Comparison of ENCODE assay signal across 8 cellular contexts in the genomic region with DNA sequence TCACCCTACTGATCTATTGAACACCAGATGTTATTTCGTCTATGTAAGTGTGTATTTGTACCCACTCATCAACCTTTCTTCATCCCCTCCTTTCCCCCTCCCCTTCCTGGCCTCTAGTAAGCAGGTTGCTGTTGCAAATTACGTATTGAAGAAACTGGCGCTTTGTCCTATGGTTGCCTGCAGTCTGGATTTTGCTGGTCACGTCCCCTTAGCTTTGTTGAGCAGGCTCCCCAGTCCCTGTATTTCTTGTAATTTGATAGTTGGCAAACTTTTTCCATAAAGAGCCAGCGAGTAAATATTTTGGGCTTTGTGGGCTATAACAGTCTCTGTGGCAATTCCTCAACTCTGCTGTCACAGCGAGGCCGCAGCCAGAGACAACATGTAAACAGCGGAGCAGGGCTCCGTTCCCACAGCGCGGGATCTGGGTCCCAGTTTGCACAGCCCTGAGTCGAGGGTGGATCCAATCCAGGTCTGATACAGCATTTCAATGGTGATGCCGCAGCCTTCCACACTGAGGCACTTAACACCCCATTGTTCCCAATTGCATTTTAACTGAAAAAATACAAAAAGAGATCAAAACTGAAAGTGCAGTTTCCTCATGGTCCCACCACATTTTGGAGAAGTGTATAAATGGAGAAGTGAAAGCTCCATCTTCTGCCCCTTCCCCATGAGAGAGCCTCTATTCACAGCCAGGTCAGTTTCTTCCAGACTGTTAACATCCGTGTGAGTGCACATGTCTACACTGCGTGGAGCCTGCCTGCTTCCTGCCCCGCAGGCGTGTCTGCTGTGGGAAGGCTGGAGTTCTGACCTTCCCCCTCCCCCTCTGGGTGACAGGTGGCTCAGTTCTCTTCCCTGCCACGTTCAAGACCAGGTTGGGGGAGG.
A peak's percentile ranks its signal among the peaks of the same experiment; 100 is the strongest.
DNase-seq lines count a peak whose midpoint lies in the region; TF ChIP-seq lines count a peak whose summit lies in the region.

No MANE protein-coding gene starts in this region.

- TF ChIP-seq CTCF in AG09309 (IDR thresholded peaks at IDR 0.05; ENCODE audit: control insufficient read depth, insufficient read depth, low read depth, low read length, missing control alignments): no peak

- no peak for DNase-seq in AG09309 (ENCODE audit: low read depth)
- DNase-seq in GM19238 (ENCODE audit: insufficient read length, low spot score): peak; percentile 39
- peak; percentile 95 for DNase-seq in RPMI8226
- DNase-seq in globus pallidus (ENCODE audit: low spot score): peak; percentile 67
- DNase-seq in posterior vena cava (ENCODE audit: low spot score): peak; percentile 80
- DNase-seq in effector CD4-positive, alpha-beta T cell: no peak
- no peak for DNase-seq in HT-29 (ENCODE audit: low spot score)
- no peak for DNase-seq in activated naive CD4-positive, alpha-beta T cell (lab: John Stamatoyannopoulos, UW)

- peak overlapping the region; percentile 7 for H3K4me3 ChIP-seq in AG09309 (ENCODE audit: control insufficient read depth, low read depth, low read length)

- intact Hi-C loops in posterior vena cava (cut with DNase I): loop anchor here in 1 of 2 donors (2.0 kb wide), 1 partner anchor 77 kb away; no protein-coding TSS in a partner anchor

Comparison
In these comparisons a context has a peak if more than half of its experiments do, and no peak if none do; other contexts are left out.
1. DNase-seq: peak in GM19238 (single experiment), RPMI8226 (single experiment), globus pallidus (single experiment) and posterior vena cava (single experiment); none in AG09309 (single experiment), effector CD4-positive, alpha-beta T cell (single experiment), HT-29 (single experiment) and activated naive CD4-positive, alpha-beta T cell (0 of 4).